1 cellular context compared by ENCODE assay signal in genomic region chr15:31867536-31868442, GRCh38.
TF ChIP-seq lines count a peak whose summit lies in the region.

No MANE protein-coding gene starts in this region.

TF ChIP-seq in SK-N-SH treated with all-trans-retinoic acid at 6 μM for 48 hours, 23 proteins besides CTCF, POLR2A, EP300 and RAD21 (continued from another document):
- no peak for TF ChIP-seq BACH2 (CRISPR knock-in tag; IDR thresholded peaks at IDR 0.05; ENCODE audit: borderline replicate concordance)
- no peak for TF ChIP-seq CSDC2 (CRISPR knock-in tag; IDR thresholded peaks at IDR 0.05)
